8 cellular contexts compared by ENCODE assay signal in the genomic region with DNA sequence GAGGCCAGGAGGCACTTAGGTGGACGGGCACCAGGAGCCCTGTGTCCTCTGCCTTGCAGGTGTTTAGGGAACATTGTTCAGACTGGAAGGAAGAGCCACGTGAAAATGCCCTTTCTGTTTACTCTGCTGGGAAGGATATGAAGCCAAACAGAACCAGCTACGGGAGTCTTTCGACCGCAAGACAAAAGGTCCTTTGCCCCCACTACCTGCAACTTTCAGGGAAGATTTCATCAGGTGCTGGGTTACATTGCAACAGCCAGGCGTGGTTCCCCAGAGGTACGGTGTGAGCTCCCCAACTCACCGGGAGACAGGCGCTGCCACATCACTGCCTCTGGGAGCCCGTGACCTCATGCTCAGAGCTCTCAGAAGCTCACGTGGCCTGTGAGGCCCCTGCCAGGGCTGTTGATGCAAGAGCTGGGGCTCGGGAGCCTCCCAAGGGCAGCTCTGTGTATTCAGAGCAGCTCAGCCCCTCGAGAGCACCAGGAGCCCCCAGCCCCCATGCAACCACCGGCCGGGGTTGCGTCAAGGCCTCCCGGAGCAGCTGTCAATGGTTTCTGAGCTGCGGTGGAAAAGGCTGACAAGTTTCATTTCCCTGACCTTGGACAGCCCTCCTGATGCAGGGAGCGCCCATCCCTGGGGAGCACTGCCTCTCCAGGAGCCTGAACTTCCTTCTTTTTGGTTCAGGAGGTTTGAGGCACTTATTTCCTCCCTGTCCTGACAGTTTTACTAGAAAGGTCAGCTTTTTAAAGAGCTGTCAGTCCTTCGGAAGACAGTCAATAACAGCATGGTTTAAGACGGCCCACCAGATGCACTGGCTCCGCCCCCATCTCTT. TPM values are rescaled to one million over a fixed set of nuclear protein-coding genes. Genes with fewer than 3 reads are reported as not detected.
DNase-seq lines count a peak whose midpoint lies in the region; ATAC-seq and TF ChIP-seq lines count a peak whose summit lies in the region.

No MANE protein-coding gene starts in this region.

- H3K27me3 ChIP-seq in A673 (replicated peaks; ENCODE audit: insufficient read depth, low read depth, low read length, poor library complexity), result no peaks in the 10 kb centered on the region

- POLR2A ChIA-PET in A673 (lab: Charles Lee; ENCODE audit: low non-redundant PET), result no interaction called here

- no peak for TF ChIP-seq CTCF in A673 (conservative IDR thresholded peaks at IDR 0.05; ENCODE audit: low read depth, low read length)

- H3K9me3 ChIP-seq in A673 (ENCODE audit: low read depth, low read length, poor library complexity, severe bottlenecking), result no peaks in the 10 kb centered on the region

- peak overlapping the region; percentile 67 for H3K27ac ChIP-seq in A673 (ENCODE audit: low read depth, low read length, poor library complexity, severe bottlenecking)

- H3K4me1 ChIP-seq in A673 (ENCODE audit: insufficient read depth, low read length, poor library complexity, severe bottlenecking), result peaks cover 47% of the 10 kb centered on the region

- no TSS peak for BruUV-seq in A673 (replicated peaks; lab: Mats Ljungman, UMichigan)

- DNase-seq in A673 (ENCODE audit: low spot score), result peak; percentile 45
- peak; percentile 95 for DNase-seq in HPDE6-E6E7 (ENCODE audit: extremely low spot score)
- peak; percentile 98 for DNase-seq in amniotic epithelial cell (ENCODE audit: low read depth)
- peak; percentile 82 for DNase-seq in kidney tubule cell (ENCODE audit: low spot score)
- DNase-seq in stimulated activated CD4-positive, alpha-beta T cell treated with anti-CD3 and anti-CD28 coated beads, TNF-alpha, amount 100 ng/mL, for 4 hours (ENCODE audit: low read depth in 3 of 3), result peak in 2 of 3 experiments; percentile 23 to 28
- DNase-seq in DMS114 treated with DMSO at 0.1 percent for 48 hours (lab: John Stamatoyannopoulos, UW; ENCODE audit: unreplicated experiment), result no peak

- H3K36me3 ChIP-seq in A673 (ENCODE audit: insufficient read depth, low read length, poor library complexity, severe bottlenecking), result no peaks in the 10 kb centered on the region

- ATAC-seq in GM19324 (IDR thresholded peaks at IDR 0.05; ENCODE audit: low FRiP score, unreplicated experiment), result no peak

- intact Hi-C loops in A673 (cut with micrococcal nuclease; ENCODE audit: unreplicated experiment), result loop anchor here (5.0 kb wide), 1 partner anchor 201 kb away; no protein-coding TSS in a partner anchor

- no peak overlapping the region for H3K4me3 ChIP-seq in A673 (ENCODE audit: low read depth, low read length, poor library complexity, severe bottlenecking)

- CTCF ChIA-PET in A673 (lab: Charles Lee), result no interaction called here

TF ChIP-seq in PFSK-1, 5 proteins besides CTCF, POLR2A, EP300 and RAD21:
- TF ChIP-seq TAF1 (IDR thresholded peaks at IDR 0.05; ENCODE audit: borderline replicate concordance, insufficient read depth, low read length), result no peak
- peak; percentile 72 for TF ChIP-seq FOXP2 (optimal IDR thresholded peaks at IDR 0.05; ENCODE audit: borderline replicate concordance, extremely low read depth, extremely low read length, insufficient read depth)

RNA-seq across cellular contexts. Expression of a gene that starts 42.1 kb away (rescaled TPM):
- total RNA-seq in A673 (2021), result 49.1 and 54.7 TPM in 2 replicates
- polyA plus RNA-seq in PFSK-1 (2012; ENCODE audit: insufficient read length, low read depth), result 60.0 TPM

RNA-seq across cellular contexts. Expression of a gene that starts 42.8 kb away (rescaled TPM):
- total RNA-seq in A673 (2021), result 3.5 and 6.4 TPM in 2 replicates
- polyA plus RNA-seq in PFSK-1 (2012; ENCODE audit: insufficient read length, low read depth), result 5.5 TPM
